ENCODE assay signal across 23 cellular contexts in the genomic region with DNA sequence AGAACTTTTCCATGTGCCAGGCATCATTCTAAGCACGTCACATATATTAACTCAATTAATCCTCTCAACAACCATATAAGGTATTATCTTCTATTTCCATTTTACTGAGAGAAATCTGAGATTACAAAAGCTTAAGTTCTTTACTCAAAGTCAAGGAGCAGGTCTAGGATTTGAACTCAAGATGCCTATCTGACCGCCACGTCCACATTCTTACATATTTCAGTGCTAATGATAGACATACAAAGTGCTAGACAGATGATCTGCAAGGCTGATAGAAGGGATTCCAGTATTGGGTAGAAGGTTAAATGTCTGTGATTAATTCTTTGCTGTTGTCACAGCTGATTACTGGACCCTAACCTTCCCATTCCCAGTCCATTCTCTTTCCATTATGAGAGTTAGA. TPM values are rescaled to one million over a fixed set of nuclear protein-coding genes. Genes with fewer than 3 reads are reported as not detected.
DNase-seq lines count a peak whose midpoint lies in the region; ATAC-seq and TF ChIP-seq lines count a peak whose summit lies in the region.
"Had no signal": no experiment of that assay in that cellular context is flagged by ENCODE, and none has a peak within 500 bp of the region (broad histone marks: within the 10 kb centered on the region; RNA-seq: fewer than 3 reads in every experiment).

No MANE protein-coding gene starts in this region.

- no peak overlapping the region for H3K27ac ChIP-seq in DND-41 (ENCODE audit: low read length)
- H3K27ac ChIP-seq: BLaER1, PC-9, RWPE1 had no signal

- POLR2A ChIA-PET in activated CD4-positive, alpha-beta memory T cell treated with anti-CD3 and anti-CD28 coated beads for 36 hours (lab: Charles Lee) = interaction anchor here (0.8 kb wide), 1 partner anchor 54 kb away, joined by 3 read pairs; no protein-coding TSS in a partner anchor

- H3K4me3 Mint-ChIP-seq in activated naive CD4-positive, alpha-beta T cell treated with anti-CD3 and anti-CD28 coated beads, Interleukin-2, amount 50 U/mL, for 24 hours = no peak overlapping the region
- H3K4me3 Mint-ChIP-seq in activated CD4-positive, alpha-beta memory T cell treated with anti-CD3 and anti-CD28 coated beads for 36 hours = no peak overlapping the region
- no peak overlapping the region for H3K4me3 Mint-ChIP-seq in endothelial cell (ENCODE audit: unreplicated experiment)

- TF ChIP-seq CTCF in DND-41 (IDR thresholded peaks at IDR 0.05; ENCODE audit: borderline replicate concordance, extremely low read depth, low read length, poor library complexity, severe bottlenecking) = no peak
- no peak for TF ChIP-seq CTCF in endothelial cell (IDR thresholded peaks at IDR 0.05; ENCODE audit: unreplicated experiment)

- H3K27me3 ChIP-seq in DND-41 (ENCODE audit: insufficient read depth, low read length, poor library complexity) = no peaks in the 10 kb centered on the region
- H3K27me3 ChIP-seq: BLaER1 had no signal

- H3K4me1 ChIP-seq in DND-41 (ENCODE audit: insufficient read depth, low read length) = peaks cover 41% of the 10 kb centered on the region

- H3K4me2 ChIP-seq in DND-41 (ENCODE audit: insufficient read depth, low read length) = peak overlapping the region; percentile 18; the same call in 1 of the 2 replicates
- H3K4me2 ChIP-seq: BLaER1, PC-9 had no signal

- no peak for ATAC-seq in DND-41 (ENCODE audit: insufficient read depth, low read depth)
- no peak for ATAC-seq in GM19351 (IDR thresholded peaks at IDR 0.05; ENCODE audit: unreplicated experiment)
- ATAC-seq: HepG2, SK-N-SH treated with all-trans-retinoic acid at 6 μM for 48 hours had no signal

- peaks cover 27% of the 10 kb centered on the region for H3K36me3 Mint-ChIP-seq in activated naive CD4-positive, alpha-beta T cell treated with anti-CD3 and anti-CD28 coated beads, Interleukin-2, amount 50 U/mL, for 24 hours
- peaks cover 55% of the 10 kb centered on the region for H3K36me3 Mint-ChIP-seq in activated CD4-positive, alpha-beta memory T cell treated with anti-CD3 and anti-CD28 coated beads for 36 hours
- H3K36me3 Mint-ChIP-seq in endothelial cell (ENCODE audit: low read depth, unreplicated experiment) = peaks cover 4% of the 10 kb centered on the region

- no peaks in the 10 kb centered on the region for H3K9me3 ChIP-seq in DND-41 (ENCODE audit: insufficient read depth, low read length, severe bottlenecking)
- H3K9me3 ChIP-seq: BLaER1 had no signal

- H3K4me3 ChIP-seq in DND-41 (ENCODE audit: low read depth in 1 of 2, low read length in 2 of 2) = no peak overlapping the region
- H3K4me3 ChIP-seq: BLaER1, PC-9 had no signal

- H3K27me3 Mint-ChIP-seq in activated naive CD4-positive, alpha-beta T cell treated with anti-CD3 and anti-CD28 coated beads, Interleukin-2, amount 50 U/mL, for 24 hours = no peaks in the 10 kb centered on the region
- no peaks in the 10 kb centered on the region for H3K27me3 Mint-ChIP-seq in activated CD4-positive, alpha-beta memory T cell treated with anti-CD3 and anti-CD28 coated beads for 36 hours
- peaks cover 4% of the 10 kb centered on the region for H3K27me3 Mint-ChIP-seq in endothelial cell (ENCODE audit: unreplicated experiment)

- H3K27ac Mint-ChIP-seq in activated naive CD4-positive, alpha-beta T cell treated with anti-CD3 and anti-CD28 coated beads, Interleukin-2, amount 50 U/mL, for 24 hours = peak overlapping the region; percentile 23
- H3K27ac Mint-ChIP-seq in activated CD4-positive, alpha-beta memory T cell treated with anti-CD3 and anti-CD28 coated beads for 36 hours = peak overlapping the region; percentile 38
- H3K27ac Mint-ChIP-seq in endothelial cell (ENCODE audit: unreplicated experiment) = peak overlapping the region; percentile 1

- peaks cover 71% of the 10 kb centered on the region for H3K36me3 ChIP-seq in DND-41 (ENCODE audit: insufficient read depth, low read length)

- DNase-seq in activated naive CD4-positive, alpha-beta T cell treated with Interleukin-2 at 50 U/mL for 16 hours = no peak
- DNase-seq in DND-41 (no peak), endothelial cell (ENCODE audit: low spot score) (no peak), dedifferentiated amniotic fluid mesenchymal stem cell (ENCODE audit: extremely low spot score) (no peak), NCI-H187 treated with DMSO at 0.1 percent for 48 hours (lab: John Stamatoyannopoulos, UW) (no peak)
- DNase-seq in activated CD4-positive, alpha-beta memory T cell treated with anti-CD3 and anti-CD28 coated beads for 36 hours = no peak
- DNase-seq: DMS79 treated with DMSO at 0.1 percent for 48 hours, GDM1, KG1, MV-4-11, NCI-H187, NCI-H345, NCI-H526, PC-9, SIG-M5 had no signal

- H3K9ac ChIP-seq in DND-41 (ENCODE audit: low read depth, low read length) = no peak overlapping the region
- H3K9ac ChIP-seq: BLaER1 had no signal

- H4K20me1 ChIP-seq in DND-41 (ENCODE audit: insufficient read depth, low read length) = no peaks in the 10 kb centered on the region; the same call in 1 of the 2 replicates

- H3K4me1 Mint-ChIP-seq in activated naive CD4-positive, alpha-beta T cell treated with anti-CD3 and anti-CD28 coated beads, Interleukin-2, amount 50 U/mL, for 24 hours = peaks cover 84% of the 10 kb centered on the region
- peaks cover 57% of the 10 kb centered on the region for H3K4me1 Mint-ChIP-seq in activated CD4-positive, alpha-beta memory T cell treated with anti-CD3 and anti-CD28 coated beads for 36 hours (ENCODE audit: low read depth)
- H3K4me1 Mint-ChIP-seq in endothelial cell (ENCODE audit: unreplicated experiment) = peaks cover 16% of the 10 kb centered on the region

- H2AFZ ChIP-seq in DND-41 (ENCODE audit: low read depth, low read length) = no peak overlapping the region
- H2AFZ ChIP-seq: PC-9 had no signal

- CTCF ChIA-PET in activated CD4-positive, alpha-beta memory T cell treated with anti-CD3 and anti-CD28 coated beads for 36 hours (lab: Charles Lee) = interaction anchor here (0.7 to 2.0 kb wide), 6 partner anchors 15 to 316 kb away, joined by 3 to 8 read pairs (median 4); no protein-coding TSS in a partner anchor

- intact Hi-C loops in activated CD4-positive, alpha-beta memory T cell treated with anti-CD3 and anti-CD28 coated beads for 36 hours (cut with micrococcal nuclease) = no loop called here

- H3K79me2 ChIP-seq in DND-41 (ENCODE audit: insufficient read depth, low read length) = peaks cover 69% of the 10 kb centered on the region

- no peaks in the 10 kb centered on the region for H3K9me3 Mint-ChIP-seq in activated naive CD4-positive, alpha-beta T cell treated with anti-CD3 and anti-CD28 coated beads, Interleukin-2, amount 50 U/mL, for 24 hours
- no peaks in the 10 kb centered on the region for H3K9me3 Mint-ChIP-seq in activated CD4-positive, alpha-beta memory T cell treated with anti-CD3 and anti-CD28 coated beads for 36 hours
- H3K9me3 Mint-ChIP-seq in endothelial cell (ENCODE audit: unreplicated experiment) = no peaks in the 10 kb centered on the region

RNA-seq across cellular contexts. Expression of a gene that starts 4.4 kb away (rescaled TPM):
- 100 to 1,000 TPM; 300 to 302 TPM for total RNA-seq in activated CD4-positive, alpha-beta memory T cell treated with anti-CD3 and anti-CD28 coated beads for 36 hours
- 211 TPM for total RNA-seq in endothelial cell (ENCODE audit: unreplicated experiment)

RNA-seq across cellular contexts. Expression of a gene that starts 4.7 kb away (rescaled TPM):
- total RNA-seq in activated CD4-positive, alpha-beta memory T cell treated with anti-CD3 and anti-CD28 coated beads for 36 hours = 10 to 100 TPM; 44.6 to 48.4 TPM
- 46.2 TPM for total RNA-seq in endothelial cell (ENCODE audit: unreplicated experiment)

RNA-seq across cellular contexts. Expression of a gene that starts 20.1 kb away (rescaled TPM):
- total RNA-seq in activated CD4-positive, alpha-beta memory T cell treated with anti-CD3 and anti-CD28 coated beads for 36 hours = 1 to 10 TPM; 3.9 to 5.1 TPM
- 0.95 TPM for total RNA-seq in endothelial cell (ENCODE audit: unreplicated experiment)

RNA-seq across cellular contexts. Expression of a gene that starts 26.2 kb away (rescaled TPM):
- total RNA-seq in activated CD4-positive, alpha-beta memory T cell treated with anti-CD3 and anti-CD28 coated beads for 36 hours = 1 to 10 TPM; 1.1 to 1.9 TPM
- total RNA-seq in endothelial cell (ENCODE audit: unreplicated experiment) = 3.4 TPM

RNA-seq across cellular contexts. Expression of a gene that starts 49.7 kb away (rescaled TPM):
- total RNA-seq in activated CD4-positive, alpha-beta memory T cell treated with anti-CD3 and anti-CD28 coated beads for 36 hours = under 1 TPM in 1 of 2 experiments, not detected in 1; 0.14 TPM
- 0.13 TPM for total RNA-seq in endothelial cell (ENCODE audit: unreplicated experiment)
- total RNA-seq: A673, H1, HepG2, PC-9 had no signal
